In genomic region chr20:56422824-56423189, GRCh38 we compare ENCODE assay signal across 15 cellular contexts. TPM values are rescaled to one million over a fixed set of nuclear protein-coding genes. Genes with fewer than 3 reads are reported as not detected.
DNase-seq lines count a peak whose midpoint lies in the region; ATAC-seq, FAIRE-seq and TF ChIP-seq lines count a peak whose summit lies in the region.
"Had no signal": no experiment of that assay in that cellular context is flagged by ENCODE, and none has a peak within 500 bp of the region (broad histone marks: within the 10 kb centered on the region; RNA-seq: fewer than 3 reads in every experiment).

No MANE protein-coding gene starts in this region.

- H3K27me3 ChIP-seq in SK-N-SH (ENCODE audit: insufficient read depth) (no peaks in the 10 kb centered on the region), K562 (ENCODE audit: control insufficient read depth in 2 of 2, insufficient read depth in 2 of 2, low read length in 2 of 2) (no peaks in the 10 kb centered on the region)

- POLR2A ChIA-PET in SK-N-SH (lab: Yijun Ruan, JAX): no interaction called here
- POLR2A ChIA-PET in K562 (lab: Yijun Ruan, JAX): interaction anchor here (1.4 to 6.8 kb wide), 4 partner anchors 10 to 31 kb away, joined by 7 to 72 read pairs (median 12); partner anchors contain the start of genes AURKA, CASS4 and CSTF1
- POLR2A ChIA-PET in naive thymus-derived CD8-positive, alpha-beta T cell (lab: Charles Lee): interaction anchor here (1.7 to 4.0 kb wide), 4 partner anchors 11 to 30 kb away, joined by 3 to 34 read pairs (median 7); partner anchors contain the start of genes AURKA, CASS4 and CSTF1

- H3K9ac ChIP-seq in SK-N-SH (no peak overlapping the region), K562 (ENCODE audit: insufficient read depth in 1 of 2, low read depth in 2 of 2, low read length in 2 of 2) (peak overlapping the region; percentile 62 to 75; a peak in 2 of 4 replicates)
- H3K9ac ChIP-seq: KMS-11 had no signal

- H3K9me3 ChIP-seq in SK-N-SH (no peaks in the 10 kb centered on the region), K562 (replicated peaks; ENCODE audit: control insufficient read depth, insufficient read depth, low read depth, low read length) (no peaks in the 10 kb centered on the region)
- H3K9me3 ChIP-seq: thoracic aorta had no signal

- no peaks in the 10 kb centered on the region for H3K9me1 ChIP-seq in K562 (ENCODE audit: control insufficient read depth, insufficient read depth, low read length)

- H3K9me2 ChIP-seq in SK-N-SH: no peaks in the 10 kb centered on the region

- 77% methylated on average over 4 of the region's 4 CpGs for WGBS in SK-N-SH (ENCODE audit: low lambda C conversion rate)
- WGBS in K562 (ENCODE audit: insufficient coverage, low coverage, missing lambda C conversion rate): 21% methylated on average over 4 of the region's 4 CpGs

- peak overlapping the region in 8 of 10 donors; percentile 57 to 75 (median 68) for H3K4me3 Mint-ChIP-seq in naive thymus-derived CD8-positive, alpha-beta T cell

- no peaks in the 10 kb centered on the region for H3K9me3 Mint-ChIP-seq in naive thymus-derived CD8-positive, alpha-beta T cell

- peak overlapping the region; percentile 69 for H2AFZ ChIP-seq in SK-N-SH (ENCODE audit: low read depth)
- no peak overlapping the region for H2AFZ ChIP-seq in K562 (ENCODE audit: low read depth, low read length)

- H3K27ac ChIP-seq in SK-N-SH (ENCODE audit: low read depth in 2 of 2, low read length in 1 of 2) (0 out of 4 replicates have a peak overlapping the region, but pooled peaks of 1 of the 2 experiments have one; percentile 1), K562 (ENCODE audit: extremely low read depth, low read depth, low read length) (peak overlapping the region; percentile 27; the same call in 2 of the 3 replicates)
- H3K27ac ChIP-seq: 22Rv1, KMS-11, thoracic aorta had no signal

- H3K4me2 ChIP-seq in SK-N-SH: no peak overlapping the region
- H3K4me2 ChIP-seq in K562 (ENCODE audit: insufficient read depth, low read length): peak overlapping the region; percentile 62
- H3K4me2 ChIP-seq: KMS-11 had no signal

- no peaks in the 10 kb centered on the region for H3K27me3 Mint-ChIP-seq in naive thymus-derived CD8-positive, alpha-beta T cell

- FAIRE-seq in HTR-8/SVneo (lab: Jason Lieb, UNC): peak; percentile 97
- FAIRE-seq in K562 (lab: Jason Lieb, UNC): no peak
- FAIRE-seq: GM12878 had no signal

- peak overlapping the region; percentile 56 to 99 (median 96) for H3K27ac Mint-ChIP-seq in naive thymus-derived CD8-positive, alpha-beta T cell

- TF ChIP-seq POLR2A in K562 (conservative IDR thresholded peaks at IDR 0.05): no peak

- H3K36me3 Mint-ChIP-seq in naive thymus-derived CD8-positive, alpha-beta T cell: peaks cover 0 to 17% (median 0%) of the 10 kb centered on the region in 3 donors

- H4K20me1 ChIP-seq in SK-N-SH (ENCODE audit: insufficient read depth) (no peaks in the 10 kb centered on the region), K562 (replicated peaks; ENCODE audit: control insufficient read depth, insufficient read depth, low read length) (peaks cover 20% of the 10 kb centered on the region; the same call in 1 of the 2 replicates)

- in situ Hi-C loops in K562 (cut with MboI): no loop called here

- H3K36me3 ChIP-seq in SK-N-SH (replicated peaks in 1 of 2; ENCODE audit: control insufficient read depth in 1 of 2, insufficient read depth in 2 of 2, low read length in 1 of 2): no peaks in the 10 kb centered on the region
- peaks cover 82% of the 10 kb centered on the region for H3K36me3 ChIP-seq in K562 (ENCODE audit: control insufficient read depth, insufficient read depth, low read length)
- H3K36me3 ChIP-seq: thoracic aorta had no signal

- ATAC-seq in SK-N-SH treated with all-trans-retinoic acid at 6 μM for 48 hours (no peak), K562 (no peak), GM18511 (IDR thresholded peaks at IDR 0.05; ENCODE audit: unreplicated experiment) (no peak)
- ATAC-seq in naive thymus-derived CD8-positive, alpha-beta T cell: no peak
- ATAC-seq: GM12878, left lobe of liver had no signal

- TF ChIP-seq EP300 in SK-N-SH (IDR thresholded peaks at IDR 0.05; ENCODE audit: borderline replicate concordance in 1 of 2, low read depth in 1 of 2, low read length in 1 of 2): no peak
- TF ChIP-seq EP300 in K562 (IDR thresholded peaks at IDR 0.05; ENCODE audit: low read length): no peak

- no TSS peak for BruUV-seq in K562 (replicated peaks; lab: Mats Ljungman, UMichigan)

- peaks cover 3% of the 10 kb centered on the region for H3F3A ChIP-seq in SK-N-SH (replicated peaks; ENCODE audit: insufficient read depth)

- CTCF ChIA-PET in SK-N-SH (lab: Yijun Ruan, JAX) (interaction anchor here (0.6 kb wide), 1 partner anchor 1173 kb away, joined by 3 read pairs; no protein-coding TSS in a partner anchor), K562 (lab: Yijun Ruan, JAX; ENCODE audit: low intra/inter-chr PET ratio) (no interaction called here)

- TF ChIP-seq CTCF in SK-N-SH (IDR thresholded peaks at IDR 0.05): no peak
- TF ChIP-seq CTCF in K562 (IDR thresholded peaks at IDR 0.05 in 2 of 3, conservative IDR thresholded peaks at IDR 0.05 in 1 of 3; ENCODE audit: insufficient read depth in 2 of 3, low read depth in 1 of 3, low read length in 3 of 3): no peak

- H3K4me3 ChIP-seq in SK-N-SH (ENCODE audit: low read depth in 2 of 2, low read length in 1 of 2) (no peak overlapping the region), K562 (no peak overlapping the region)
- H3K4me3 ChIP-seq: GM12878, thoracic aorta had no signal

- no peaks in the 10 kb centered on the region for H3K79me2 ChIP-seq in SK-N-SH (ENCODE audit: insufficient read depth)
- peaks cover 99% of the 10 kb centered on the region for H3K79me2 ChIP-seq in K562 (ENCODE audit: control insufficient read depth, insufficient read depth, low read length)

- DNase-seq in SK-N-SH: no peak
- DNase-seq in HTR-8/SVneo (ENCODE audit: insufficient read length, low spot score): no peak
- peak; percentile 42 to 54 (median 50) for DNase-seq in K562 (ENCODE audit: extremely low read depth in 1 of 4, low spot score in 3 of 4)
- DNase-seq in naive thymus-derived CD8-positive, alpha-beta T cell: no peak
- DNase-seq in amygdala (lab: John Stamatoyannopoulos, UW): no peak
- DNase-seq in EL: no peak
- DNase-seq: NCI-H2171 had no signal

- intact Hi-C loops in K562 (cut with micrococcal nuclease): no loop called here

- H3K4me1 ChIP-seq in SK-N-SH (ENCODE audit: control insufficient read depth in 1 of 2, insufficient read depth in 2 of 2, low read depth in 1 of 2, low read length in 1 of 2): peaks cover 0 to 16% of the 10 kb centered on the region in 2 experiments; a peak in 1 of 4 replicates
- peaks cover 28 to 78% of the 10 kb centered on the region in 2 experiments for H3K4me1 ChIP-seq in K562 (replicated peaks in 1 of 2; ENCODE audit: control insufficient read depth in 2 of 2, insufficient read depth in 2 of 2, low read length in 2 of 2)

- H3K4me1 Mint-ChIP-seq in naive thymus-derived CD8-positive, alpha-beta T cell: peaks cover 34 to 79% (median 61%) of the 10 kb centered on the region in 4 donors

- no peak for TF ChIP-seq RAD21 in SK-N-SH (IDR thresholded peaks at IDR 0.05; ENCODE audit: low read length)
- no peak for TF ChIP-seq RAD21 in K562 (CRISPR knock-in tag; conservative IDR thresholded peaks at IDR 0.05 in 1 of 2, IDR thresholded peaks at IDR 0.05 in 1 of 2)

RNA-seq across cellular contexts. Expression of gene CASS4, which starts 10.7 kb away (rescaled TPM):
- polyA plus RNA-seq in SK-N-SH (2012; rRNA removed) (0.02 TPM in 1 of 2 replicates, not detected in the other), K562 (2011; rRNA removed) (53.2 and 53.8 TPM in 2 replicates), K562 (2014; fragmentation: Illumina TruSeq; extraction: Trizol) (35.3 and 41.6 TPM in 2 replicates), K562 (2014; fragmentation: Nextera tagmentation; extraction: Ambion mirVana) (1 to 10 TPM; 8.1 to 8.8 TPM), K562 (2014; rRNA removed) (21.7 and 30.0 TPM in 2 replicates)
- 0.03 TPM in 1 of 2 replicates, not detected in the other for polyA plus RNA-seq in SK-N-SH (2012; cell fraction: cytosol; rRNA removed)
- polyA plus RNA-seq in SK-N-SH (2012; cell fraction: nucleus; rRNA removed): 0.02 and 0.06 TPM in 2 replicates
- 63.3 and 67.4 TPM in 2 replicates for total RNA-seq in K562 (2011; cell fraction: chromatin; rRNA removed; ENCODE audit: low replicate concordance)
- total RNA-seq in K562 (2011; cell fraction: nucleolus; rRNA removed): 45.1 and 50.9 TPM in 2 replicates
- 43.0 and 48.2 TPM in 2 replicates for total RNA-seq in K562 (2011; cell fraction: nucleoplasm; rRNA removed)
- total RNA-seq in K562 (2014; rRNA removed) (26.7 and 27.1 TPM in 2 replicates), K562 (2014; rRNA removed; fragmentation: Illumina TruSeq; extraction: Trizol) (23.4 and 29.3 TPM in 2 replicates), K562 (2015; rRNA removed; fragmentation: Illumina TruSeq; extraction: Trizol) (25.3 and 25.6 TPM in 2 replicates), K562 (2021) (27.8 and 36.8 TPM in 2 replicates)
- polyA plus RNA-seq in K562 (2011; cell fraction: cytosol; rRNA removed): 52.4 and 52.9 TPM in 2 replicates
- 28.9 and 33.6 TPM in 2 replicates for polyA plus RNA-seq in K562 (2011; cell fraction: nucleus; rRNA removed)
- 18.6 and 19.4 TPM in 2 replicates for polyA plus RNA-seq in K562 (2012)
- polyA minus RNA-seq in K562 (2011; rRNA and poly(A)+ RNA removed): 56.7 and 57.5 TPM in 2 replicates
- 39.3 and 40.1 TPM in 2 replicates for polyA minus RNA-seq in K562 (2011; cell fraction: cytosol; rRNA and poly(A)+ RNA removed)
- polyA minus RNA-seq in K562 (2011; cell fraction: nucleus; rRNA and poly(A)+ RNA removed): 26.0 and 37.0 TPM in 2 replicates
- total RNA-seq in naive thymus-derived CD8-positive, alpha-beta T cell: 10 to 100 TPM; 11.6 to 12.9 TPM
- 10 to 100 TPM in 1 of 3 donors, 1 to 10 TPM in 2; 5.5 to 11.2 (median 7.1) TPM for polyA plus RNA-seq in naive thymus-derived CD8-positive, alpha-beta T cell
- total RNA-seq: glomerular endothelial cell had no signal

RNA-seq across cellular contexts. Expression of gene CSTF1, which starts 30.4 kb away (rescaled TPM):
- polyA plus RNA-seq in SK-N-SH (2012; rRNA removed) (23.4 and 31.2 TPM in 2 replicates), K562 (2011; rRNA removed) (76.6 and 92.5 TPM in 2 replicates), K562 (2014; fragmentation: Illumina TruSeq; extraction: Trizol) (48.1 and 56.6 TPM in 2 replicates), K562 (2014; fragmentation: Nextera tagmentation; extraction: Ambion mirVana) (100 to 1,000 TPM in 1 of 2 experiments, 10 to 100 TPM in 1; 74.1 to 110 TPM), K562 (2014; rRNA removed) (33.5 and 40.7 TPM in 2 replicates)
- polyA plus RNA-seq in SK-N-SH (2012; cell fraction: cytosol; rRNA removed): 23.7 and 25.3 TPM in 2 replicates
- 27.4 and 32.0 TPM in 2 replicates for polyA plus RNA-seq in SK-N-SH (2012; cell fraction: nucleus; rRNA removed)
- 81.3 and 104 TPM in 2 replicates for total RNA-seq in K562 (2011; cell fraction: chromatin; rRNA removed; ENCODE audit: low replicate concordance)
- 51.9 and 54.7 TPM in 2 replicates for total RNA-seq in K562 (2011; cell fraction: nucleolus; rRNA removed)
- total RNA-seq in K562 (2011; cell fraction: nucleoplasm; rRNA removed): 67.5 and 68.8 TPM in 2 replicates
- total RNA-seq in K562 (2014; rRNA removed) (30.8 and 36.3 TPM in 2 replicates), K562 (2014; rRNA removed; fragmentation: Illumina TruSeq; extraction: Trizol) (53.4 and 55.2 TPM in 2 replicates), K562 (2015; rRNA removed; fragmentation: Illumina TruSeq; extraction: Trizol) (43.7 and 45.6 TPM in 2 replicates), K562 (2021) (44.4 and 48.9 TPM in 2 replicates)
- polyA plus RNA-seq in K562 (2011; cell fraction: cytosol; rRNA removed): 77.7 and 92.2 TPM in 2 replicates
- polyA plus RNA-seq in K562 (2011; cell fraction: nucleus; rRNA removed): 81.7 and 87.2 TPM in 2 replicates
- 31.3 and 43.1 TPM in 2 replicates for polyA plus RNA-seq in K562 (2012)
- 157 and 159 TPM in 2 replicates for polyA minus RNA-seq in K562 (2011; rRNA and poly(A)+ RNA removed)
- 48.8 and 68.1 TPM in 2 replicates for polyA minus RNA-seq in K562 (2011; cell fraction: cytosol; rRNA and poly(A)+ RNA removed)
- polyA minus RNA-seq in K562 (2011; cell fraction: nucleus; rRNA and poly(A)+ RNA removed): 30.7 and 57.5 TPM in 2 replicates
- 10 to 100 TPM; 43.7 to 52.8 TPM for total RNA-seq in naive thymus-derived CD8-positive, alpha-beta T cell
- polyA plus RNA-seq in naive thymus-derived CD8-positive, alpha-beta T cell: 10 to 100 TPM; 27.2 to 33.3 (median 27.7) TPM

RNA-seq across cellular contexts. Expression of gene AURKA, which starts 30.8 kb away (rescaled TPM):
- polyA plus RNA-seq in SK-N-SH (2012; rRNA removed) (24.6 and 27.6 TPM in 2 replicates), K562 (2011; rRNA removed) (112 and 148 TPM in 2 replicates), K562 (2014; fragmentation: Illumina TruSeq; extraction: Trizol) (128 and 162 TPM in 2 replicates), K562 (2014; fragmentation: Nextera tagmentation; extraction: Ambion mirVana) (100 to 1,000 TPM; 130 to 153 TPM), K562 (2014; rRNA removed) (105 and 106 TPM in 2 replicates)
- polyA plus RNA-seq in SK-N-SH (2012; cell fraction: cytosol; rRNA removed): 27.6 and 29.6 TPM in 2 replicates
- 11.1 and 15.1 TPM in 2 replicates for polyA plus RNA-seq in SK-N-SH (2012; cell fraction: nucleus; rRNA removed)
- total RNA-seq in K562 (2011; cell fraction: chromatin; rRNA removed; ENCODE audit: low replicate concordance): 35.2 and 46.4 TPM in 2 replicates
- total RNA-seq in K562 (2011; cell fraction: nucleolus; rRNA removed): 29.4 and 33.6 TPM in 2 replicates
- total RNA-seq in K562 (2011; cell fraction: nucleoplasm; rRNA removed): 34.9 and 36.8 TPM in 2 replicates
- total RNA-seq in K562 (2014; rRNA removed) (72.7 and 78.4 TPM in 2 replicates), K562 (2014; rRNA removed; fragmentation: Illumina TruSeq; extraction: Trizol) (113 and 126 TPM in 2 replicates), K562 (2015; rRNA removed; fragmentation: Illumina TruSeq; extraction: Trizol) (102 and 105 TPM in 2 replicates), K562 (2021) (97.4 and 101 TPM in 2 replicates)
- polyA plus RNA-seq in K562 (2011; cell fraction: cytosol; rRNA removed): 82.8 and 98.1 TPM in 2 replicates
- polyA plus RNA-seq in K562 (2011; cell fraction: nucleus; rRNA removed): 52.9 and 65.0 TPM in 2 replicates
- polyA plus RNA-seq in K562 (2012): 70.5 and 75.3 TPM in 2 replicates
- polyA minus RNA-seq in K562 (2011; rRNA and poly(A)+ RNA removed): 99.4 and 104 TPM in 2 replicates
- polyA minus RNA-seq in K562 (2011; cell fraction: cytosol; rRNA and poly(A)+ RNA removed): 43.0 and 57.1 TPM in 2 replicates
- polyA minus RNA-seq in K562 (2011; cell fraction: nucleus; rRNA and poly(A)+ RNA removed): 16.3 and 31.1 TPM in 2 replicates
- 1 to 10 TPM in 1 of 2 experiments, under 1 TPM in 1; 0.85 to 1.3 TPM for total RNA-seq in naive thymus-derived CD8-positive, alpha-beta T cell
- polyA plus RNA-seq in naive thymus-derived CD8-positive, alpha-beta T cell: under 1 TPM; 0.19 to 0.50 (median 0.44) TPM

RNA-seq across cellular contexts. Expression of gene RTF2, which starts 45.6 kb away (rescaled TPM):
- polyA plus RNA-seq in SK-N-SH (2012; rRNA removed) (78.2 and 82.8 TPM in 2 replicates), K562 (2011; rRNA removed) (82.3 and 87.4 TPM in 2 replicates), K562 (2014; fragmentation: Illumina TruSeq; extraction: Trizol) (85.1 and 90.7 TPM in 2 replicates), K562 (2014; fragmentation: Nextera tagmentation; extraction: Ambion mirVana) (100 to 1,000 TPM; 114 to 177 TPM), K562 (2014; rRNA removed) (80.1 and 85.0 TPM in 2 replicates)
- polyA plus RNA-seq in SK-N-SH (2012; cell fraction: cytosol; rRNA removed): 77.8 and 80.1 TPM in 2 replicates
- 75.0 and 78.8 TPM in 2 replicates for polyA plus RNA-seq in SK-N-SH (2012; cell fraction: nucleus; rRNA removed)
- 29.7 and 29.9 TPM in 2 replicates for total RNA-seq in K562 (2011; cell fraction: chromatin; rRNA removed; ENCODE audit: low replicate concordance)
- total RNA-seq in K562 (2011; cell fraction: nucleolus; rRNA removed): 20.7 and 24.2 TPM in 2 replicates
- total RNA-seq in K562 (2011; cell fraction: nucleoplasm; rRNA removed): 33.1 and 37.2 TPM in 2 replicates
- total RNA-seq in K562 (2014; rRNA removed) (67.0 and 69.1 TPM in 2 replicates), K562 (2014; rRNA removed; fragmentation: Illumina TruSeq; extraction: Trizol) (62.1 and 69.8 TPM in 2 replicates), K562 (2015; rRNA removed; fragmentation: Illumina TruSeq; extraction: Trizol) (67.9 and 70.4 TPM in 2 replicates), K562 (2021) (83.5 and 84.9 TPM in 2 replicates)
- polyA plus RNA-seq in K562 (2011; cell fraction: cytosol; rRNA removed): 68.8 and 69.8 TPM in 2 replicates
- polyA plus RNA-seq in K562 (2011; cell fraction: nucleus; rRNA removed): 48.5 and 53.8 TPM in 2 replicates
- polyA plus RNA-seq in K562 (2012): 65.1 and 70.9 TPM in 2 replicates
- 46.4 and 55.6 TPM in 2 replicates for polyA minus RNA-seq in K562 (2011; rRNA and poly(A)+ RNA removed)
- polyA minus RNA-seq in K562 (2011; cell fraction: cytosol; rRNA and poly(A)+ RNA removed): 29.6 and 30.2 TPM in 2 replicates
- polyA minus RNA-seq in K562 (2011; cell fraction: nucleus; rRNA and poly(A)+ RNA removed): 10.8 and 20.4 TPM in 2 replicates
- 10 to 100 TPM; 65.1 to 69.0 TPM for total RNA-seq in naive thymus-derived CD8-positive, alpha-beta T cell
- polyA plus RNA-seq in naive thymus-derived CD8-positive, alpha-beta T cell: 100 to 1,000 TPM; 121 to 147 (median 138) TPM

Comparison
In these comparisons a context has a peak if more than half of its experiments do, and no peak if none do; other contexts are left out.
1. DNase-seq: peak in K562 (4 of 4); none in SK-N-SH (single experiment), HTR-8/SVneo (single experiment), naive thymus-derived CD8-positive, alpha-beta T cell (0 of 10), amygdala (0 of 56) and EL (single experiment).
2. RNA of gene AURKA, which starts 30.8 kb away (polyA plus RNA-seq): 52.9 to 162 TPM in K562 and 11.1 to 29.6 TPM in SK-N-SH; 0.19 to 0.50 TPM in naive thymus-derived CD8-positive, alpha-beta T cell; every median in the first group is over 4 times any median in the second.